8 cellular contexts compared by ENCODE assay signal in genomic region chr1:112337028-112337531, GRCh38. TPM values are rescaled to one million over a fixed set of nuclear protein-coding genes. Genes with fewer than 3 reads are reported as not detected.
DNase-seq lines count a peak whose midpoint lies in the region; ATAC-seq and TF ChIP-seq lines count a peak whose summit lies in the region.

No MANE protein-coding gene starts in this region.

- H3K4me3 Mint-ChIP-seq in endothelial cell (ENCODE audit: unreplicated experiment): no peak overlapping the region
- H3K4me3 Mint-ChIP-seq in nephron: no peak overlapping the region

- TF ChIP-seq CTCF in endothelial cell (IDR thresholded peaks at IDR 0.05; ENCODE audit: unreplicated experiment) (peak; percentile 40), nephron (IDR thresholded peaks at IDR 0.05; ENCODE audit: unreplicated experiment in 3 of 3) (peak; percentile 44 to 51 (median 45))

- H3K9me3 Mint-ChIP-seq in endothelial cell (ENCODE audit: unreplicated experiment) (no peaks in the 10 kb centered on the region), nephron (peaks cover 5% of the 10 kb centered on the region)

- peaks cover 4% of the 10 kb centered on the region for H3K4me1 Mint-ChIP-seq in endothelial cell (ENCODE audit: unreplicated experiment)
- peaks cover 10% of the 10 kb centered on the region for H3K4me1 Mint-ChIP-seq in nephron

- H3K27me3 Mint-ChIP-seq in endothelial cell (ENCODE audit: unreplicated experiment): no peaks in the 10 kb centered on the region
- peaks cover 46% of the 10 kb centered on the region for H3K27me3 Mint-ChIP-seq in nephron (ENCODE audit: low read depth)

- H3K36me3 Mint-ChIP-seq in endothelial cell (ENCODE audit: low read depth, unreplicated experiment) (no peaks in the 10 kb centered on the region), nephron (ENCODE audit: low read depth) (no peaks in the 10 kb centered on the region)

- DNase-seq in DMS53 treated with DMSO at 0.1 percent for 48 hours (lab: John Stamatoyannopoulos, UW; ENCODE audit: unreplicated experiment) (peak; percentile 76), HPDE6-E6E7 (ENCODE audit: extremely low spot score) (peak; percentile 48), SHP77 treated with DMSO at 0.1 percent for 48 hours (lab: John Stamatoyannopoulos, UW) (peak; percentile 24), endothelial cell (ENCODE audit: low spot score) (peak; percentile 53), NCI-H1694 treated with DMSO at 0.1 percent for 48 hours (lab: John Stamatoyannopoulos, UW) (no peak), activated gamma-delta T cell treated with Interleukin-2 at 50 U/mL for 16 hours (no peak)

- H3K27ac Mint-ChIP-seq in endothelial cell (ENCODE audit: unreplicated experiment) (no peak overlapping the region), nephron (no peak overlapping the region)

- ATAC-seq in HG03520 (IDR thresholded peaks at IDR 0.05; ENCODE audit: unreplicated experiment): no peak

RNA-seq across cellular contexts. Expression of gene CTTNBP2NL, which starts 58.9 kb away (rescaled TPM):
- 84.0 TPM for total RNA-seq in endothelial cell (ENCODE audit: unreplicated experiment)

Comparison
In these comparisons a context has a peak if more than half of its experiments do, and no peak if none do; other contexts are left out.
1. DNase-seq: peak in DMS53 treated with DMSO at 0.1 percent for 48 hours (single experiment), HPDE6-E6E7 (single experiment), SHP77 treated with DMSO at 0.1 percent for 48 hours (single experiment) and endothelial cell (single experiment); none in NCI-H1694 treated with DMSO at 0.1 percent for 48 hours (single experiment) and activated gamma-delta T cell treated with Interleukin-2 at 50 U/mL for 16 hours (single experiment).